In genomic region chr14:53865716-53866115, GRCh38 we compare ENCODE assay signal across 3 cellular contexts.
TF ChIP-seq lines count a peak whose summit lies in the region.

No MANE protein-coding gene starts in this region.

TF ChIP-seq in IMR-90, 13 proteins besides CTCF, POLR2A, EP300 and RAD21:
- TF ChIP-seq RCOR1 (IDR thresholded peaks at IDR 0.05; ENCODE audit: insufficient replicate concordance, low read length) (no peak), MXI1 (IDR thresholded peaks at IDR 0.05; ENCODE audit: borderline replicate concordance, low read depth, low read length) (no peak)
TF ChIP-seq in IMR-90: peak in this region for 0.

TF ChIP-seq in endothelial cell of umbilical vein, 7 proteins besides CTCF, POLR2A, EP300 and RAD21:
- no peak for TF ChIP-seq EZH2 (IDR thresholded peaks at IDR 0.05; ENCODE audit: borderline replicate concordance, low read depth, low read length, severe bottlenecking)
- no peak for TF ChIP-seq GATA2 (IDR thresholded peaks at IDR 0.05; ENCODE audit: insufficient read depth, insufficient read length, low read depth, low read length)
- no peak for TF ChIP-seq MAX (IDR thresholded peaks at IDR 0.05; ENCODE audit: insufficient read depth, insufficient read length)
- TF ChIP-seq MYC (IDR thresholded peaks at IDR 0.05; ENCODE audit: low read depth, low read length): no peak
- no peak for TF ChIP-seq FOS (IDR thresholded peaks at IDR 0.05; ENCODE audit: borderline replicate concordance, insufficient read depth, low read length)
- no peak for TF ChIP-seq JUN (IDR thresholded peaks at IDR 0.05; ENCODE audit: borderline replicate concordance, insufficient read depth, insufficient read length, low read depth)
- TF ChIP-seq POLR2AphosphoS5 (IDR thresholded peaks at IDR 0.05; ENCODE audit: insufficient read depth, low read depth, low read length): no peak

TF ChIP-seq in WTC11, 78 proteins besides CTCF, POLR2A, EP300 and RAD21:
- TF ChIP-seq ESRRA (CRISPR knock-in tag; IDR thresholded peaks at IDR 0.05; ENCODE audit: borderline replicate concordance) (no peak), NR3C1 (CRISPR knock-in tag; conservative IDR thresholded peaks at IDR 0.05; ENCODE audit: low read depth) (no peak), RELA (CRISPR knock-in tag; IDR thresholded peaks at IDR 0.05; ENCODE audit: borderline replicate concordance) (no peak), ZNF396 (CRISPR knock-in tag; IDR thresholded peaks at IDR 0.05; ENCODE audit: borderline replicate concordance) (no peak), CREM (CRISPR knock-in tag; IDR thresholded peaks at IDR 0.05) (no peak), CREB1 (CRISPR knock-in tag; IDR thresholded peaks at IDR 0.05) (no peak), NR2C2 (CRISPR knock-in tag; IDR thresholded peaks at IDR 0.05) (no peak), ZNF138 (CRISPR knock-in tag; conservative IDR thresholded peaks at IDR 0.05) (no peak), NFATC4 (CRISPR knock-in tag; IDR thresholded peaks at IDR 0.05) (no peak), ZNF263 (CRISPR knock-in tag; IDR thresholded peaks at IDR 0.05; ENCODE audit: low read depth) (no peak), E2F1 (CRISPR knock-in tag; IDR thresholded peaks at IDR 0.05) (no peak), E2F4 (CRISPR knock-in tag; IDR thresholded peaks at IDR 0.05; ENCODE audit: borderline replicate concordance, low read depth) (no peak), RORB (CRISPR knock-in tag; IDR thresholded peaks at IDR 0.05) (no peak), EMX1 (CRISPR knock-in tag; IDR thresholded peaks at IDR 0.05) (no peak), NFYB (CRISPR knock-in tag; conservative IDR thresholded peaks at IDR 0.05; ENCODE audit: low read depth) (no peak), FOXP1 (CRISPR knock-in tag; IDR thresholded peaks at IDR 0.05; ENCODE audit: borderline replicate concordance) (no peak), ZNF232 (CRISPR knock-in tag; IDR thresholded peaks at IDR 0.05) (no peak)
